ENCODE assay signal across 11 cellular contexts in genomic region chr6:129252377-129253071, GRCh38.
DNase-seq lines count a peak whose midpoint lies in the region; ATAC-seq, FAIRE-seq and TF ChIP-seq lines count a peak whose summit lies in the region.
"Had no signal": no experiment of that assay in that cellular context is flagged by ENCODE, and none has a peak within 500 bp of the region (broad histone marks: within the 10 kb centered on the region; RNA-seq: fewer than 3 reads in every experiment).

No MANE protein-coding gene starts in this region.

- no peaks in the 10 kb centered on the region for H3K36me3 ChIP-seq in DOHH2 (ENCODE audit: control insufficient read depth, low read length)
- no peaks in the 10 kb centered on the region for H3K36me3 ChIP-seq in pancreas
- H3K36me3 ChIP-seq: adrenal gland had no signal

- H3K27ac Mint-ChIP-seq in stimulated activated naive B cell treated with anti-CD40 and anti-IgM and Interleukin-4, amounts not matched to agents 10 μg/mL and 1 μg/mL and 100 μg/mL, for 72 hours: no peak overlapping the region
- H3K27ac Mint-ChIP-seq in osteocyte (ENCODE audit: unreplicated experiment): no peak overlapping the region
- H3K27ac Mint-ChIP-seq: activated B cell treated with CpG ODN at 0.5 μM for 24 hours had no signal

- H3K79me2 ChIP-seq in DOHH2 (ENCODE audit: control insufficient read depth, low read length): no peaks in the 10 kb centered on the region

- no peaks in the 10 kb centered on the region for H3K36me3 Mint-ChIP-seq in stimulated activated naive B cell treated with anti-CD40 and anti-IgM and Interleukin-4, amounts not matched to agents 10 μg/mL and 1 μg/mL and 100 μg/mL, for 72 hours
- H3K36me3 Mint-ChIP-seq in osteocyte (ENCODE audit: unreplicated experiment): no peaks in the 10 kb centered on the region

- no peaks in the 10 kb centered on the region for H3K4me1 Mint-ChIP-seq in stimulated activated naive B cell treated with anti-CD40 and anti-IgM and Interleukin-4, amounts not matched to agents 10 μg/mL and 1 μg/mL and 100 μg/mL, for 72 hours
- H3K4me1 Mint-ChIP-seq in osteocyte (ENCODE audit: unreplicated experiment): peaks cover 3% of the 10 kb centered on the region

- no peaks in the 10 kb centered on the region for H4K20me1 ChIP-seq in DOHH2 (ENCODE audit: control insufficient read depth, insufficient read depth, low read depth, low read length)

- peak; percentile 15 for DNase-seq in M059J (ENCODE audit: low read depth)
- DNase-seq in dermis blood vessel endothelial cell: peak; percentile 8
- DNase-seq in pancreas: no peak
- DNase-seq in stimulated activated naive B cell treated with anti-CD40 and anti-IgM and Interleukin-4, amounts not matched to agents 10 μg/mL and 1 μg/mL and 100 μg/mL, for 72 hours: no peak
- DNase-seq in KG1 (lab: John Stamatoyannopoulos, UW): no peak
- no peak for DNase-seq in osteocyte (ENCODE audit: extremely low spot score, unreplicated experiment)
- DNase-seq: activated B cell treated with CpG ODN at 0.5 μM for 24 hours; GOT3; NK-92 treated with Interleukin-12 subunit alpha and Interleukin-12 subunit beta, amount 100 ng/mL, for 24 hours had no signal

- no peaks in the 10 kb centered on the region for H3F3A ChIP-seq in DOHH2 (ENCODE audit: control insufficient read depth, insufficient read depth)

- H3K9me3 Mint-ChIP-seq in stimulated activated naive B cell treated with anti-CD40 and anti-IgM and Interleukin-4, amounts not matched to agents 10 μg/mL and 1 μg/mL and 100 μg/mL, for 72 hours: no peaks in the 10 kb centered on the region
- no peaks in the 10 kb centered on the region for H3K9me3 Mint-ChIP-seq in osteocyte (ENCODE audit: unreplicated experiment)
- H3K9me3 Mint-ChIP-seq: activated B cell treated with CpG ODN at 0.5 μM for 24 hours had no signal

- H3K4me1 ChIP-seq in DOHH2 (ENCODE audit: control insufficient read depth, low read length) (no peaks in the 10 kb centered on the region), pancreas (no peaks in the 10 kb centered on the region)
- H3K4me1 ChIP-seq: adrenal gland had no signal

- no peak overlapping the region for H3K4me3 ChIP-seq in DOHH2 (ENCODE audit: low read length)
- H3K4me3 ChIP-seq in pancreas: no peak overlapping the region
- H3K4me3 ChIP-seq: adrenal gland had no signal

- WGBS in pancreas, 2 donors: 28 to 29% methylated on average over 6 of the region's 6 CpGs

- TF ChIP-seq CTCF in DOHH2 (IDR thresholded peaks at IDR 0.05; ENCODE audit: low read depth, low read length, poor library complexity, severe bottlenecking) (peak; percentile 6), pancreas (IDR thresholded peaks at IDR 0.05) (no peak), osteocyte (IDR thresholded peaks at IDR 0.05) (no peak)

- H3K27ac ChIP-seq in DOHH2 (ENCODE audit: low read depth, low read length) (no peak overlapping the region), pancreas (no peak overlapping the region)
- H3K27ac ChIP-seq: adrenal gland had no signal

- FAIRE-seq in pancreas (lab: Jason Lieb, UNC): peak; percentile 77

- no peak for ATAC-seq in pancreas
- ATAC-seq in stimulated activated naive B cell treated with anti-CD40 and anti-IgM and Interleukin-4, amounts not matched to agents 10 μg/mL and 1 μg/mL and 100 μg/mL, for 72 hours (replicated peaks): no peak

- H3K4me2 ChIP-seq in DOHH2 (ENCODE audit: low read length): no peak overlapping the region

- intact Hi-C loops in pancreas (cut with DNase I): no loop called here

- H3K27me3 ChIP-seq in DOHH2 (ENCODE audit: control insufficient read depth, low read length): peaks cover 8% of the 10 kb centered on the region; the same call in 1 of the 2 replicates
- H3K27me3 ChIP-seq in pancreas: peaks cover 0 to 7% (median 3%) of the 10 kb centered on the region in 4 donors

- no peaks in the 10 kb centered on the region for H3K9me3 ChIP-seq in DOHH2 (ENCODE audit: control insufficient read depth, insufficient read depth, low read length)
- no peaks in the 10 kb centered on the region for H3K9me3 ChIP-seq in pancreas
- H3K9me3 ChIP-seq: adrenal gland had no signal

- H3K27me3 Mint-ChIP-seq in stimulated activated naive B cell treated with anti-CD40 and anti-IgM and Interleukin-4, amounts not matched to agents 10 μg/mL and 1 μg/mL and 100 μg/mL, for 72 hours: peaks cover 0 to 4% of the 10 kb centered on the region in 2 donors
- peaks cover 59% of the 10 kb centered on the region for H3K27me3 Mint-ChIP-seq in osteocyte (ENCODE audit: unreplicated experiment)
- H3K27me3 Mint-ChIP-seq: activated B cell treated with CpG ODN at 0.5 μM for 24 hours had no signal

- no peak overlapping the region for H3K4me3 Mint-ChIP-seq in stimulated activated naive B cell treated with anti-CD40 and anti-IgM and Interleukin-4, amounts not matched to agents 10 μg/mL and 1 μg/mL and 100 μg/mL, for 72 hours
- no peak overlapping the region for H3K4me3 Mint-ChIP-seq in osteocyte (ENCODE audit: unreplicated experiment)
- H3K4me3 Mint-ChIP-seq: activated B cell treated with CpG ODN at 0.5 μM for 24 hours had no signal

- H3K9me2 ChIP-seq in DOHH2 (replicated peaks; ENCODE audit: control insufficient read depth, low read length): no peaks in the 10 kb centered on the region

Comparison
In these comparisons a context has a peak if more than half of its experiments do, and no peak if none do; other contexts are left out.
1. DNase-seq: peak in M059J (single experiment) and dermis blood vessel endothelial cell (single experiment); none in pancreas (0 of 6), stimulated activated naive B cell treated with anti-CD40 and anti-IgM and Interleukin-4, amounts not matched to agents 10 μg/mL and 1 μg/mL and 100 μg/mL, for 72 hours (single experiment), KG1 (single experiment) and osteocyte (single experiment).